10 cellular contexts compared by ENCODE assay signal in genomic region chr6:8481727-8482126, GRCh38. TPM values are rescaled to one million over a fixed set of nuclear protein-coding genes. Genes with fewer than 3 reads are reported as not detected.
A peak's percentile ranks its signal among the peaks of the same experiment; 100 is the strongest.
DNase-seq lines count a peak whose midpoint lies in the region; ATAC-seq and TF ChIP-seq lines count a peak whose summit lies in the region.
"Had no signal": no experiment of that assay in that cellular context is flagged by ENCODE, and none has a peak within 500 bp of the region (broad histone marks: within the 10 kb centered on the region; RNA-seq: fewer than 3 reads in every experiment).

No MANE protein-coding gene starts in this region.

- no peak overlapping the region for H3K9ac ChIP-seq in KMS-11

- no peak overlapping the region for H3K4me2 ChIP-seq in KMS-11

- TF ChIP-seq CTCF in C4-2B (conservative IDR thresholded peaks at IDR 0.05) (peak; percentile 53), KMS-11 (conservative IDR thresholded peaks at IDR 0.05; ENCODE audit: low read depth, low read length) (peak; percentile 73), brain microvascular endothelial cell (IDR thresholded peaks at IDR 0.05; ENCODE audit: low read depth, low read length, missing control alignments) (peak; percentile 50), glutamatergic neuron (IDR thresholded peaks at IDR 0.05; ENCODE audit: partially characterized antibody, unreplicated experiment) (no peak)

- no peaks in the 10 kb centered on the region for H4K20me1 ChIP-seq in KMS-11 (ENCODE audit: insufficient read depth)

- H3K27me3 Mint-ChIP-seq in activated CD4-positive, alpha-beta memory T cell treated with anti-CD3 and anti-CD28 coated beads for 36 hours: peaks cover 6% of the 10 kb centered on the region
- no peaks in the 10 kb centered on the region for H3K27me3 Mint-ChIP-seq in glutamatergic neuron (ENCODE audit: unreplicated experiment)

- CTCF ChIA-PET in activated CD4-positive, alpha-beta memory T cell treated with anti-CD3 and anti-CD28 coated beads for 36 hours (lab: Charles Lee): interaction anchor here (0.9 kb wide), 1 partner anchor 12 kb away, joined by 3 read pairs; no protein-coding TSS in a partner anchor

- DNase-seq in brain microvascular endothelial cell: no peak
- no peak for DNase-seq in activated CD4-positive, alpha-beta memory T cell treated with anti-CD3 and anti-CD28 coated beads for 36 hours
- DNase-seq in glutamatergic neuron: no peak
- DNase-seq in stimulated activated naive CD4-positive, alpha-beta T cell (lab: John Stamatoyannopoulos, UW): no peak
- no peak for DNase-seq in NCI-H2107 treated with DMSO at 0.1 percent for 48 hours (lab: John Stamatoyannopoulos, UW; ENCODE audit: unreplicated experiment)
- DNase-seq: stimulated activated CD4-positive, alpha-beta T cell treated with anti-CD3 and anti-CD28 coated beads, Interleukin-15, amount 100 ng/mL, for 24 hours had no signal

- intact Hi-C loops in activated CD4-positive, alpha-beta memory T cell treated with anti-CD3 and anti-CD28 coated beads for 36 hours (cut with micrococcal nuclease): no loop called here

- H3K4me3 Mint-ChIP-seq in activated CD4-positive, alpha-beta memory T cell treated with anti-CD3 and anti-CD28 coated beads for 36 hours: no peak overlapping the region
- H3K4me3 Mint-ChIP-seq in glutamatergic neuron (ENCODE audit: unreplicated experiment): no peak overlapping the region
- H3K4me3 Mint-ChIP-seq: activated T-helper 17 cell treated with anti-CD3 and anti-CD28 coated beads, Interleukin-2, amount 50 U/mL, for 72 hours had no signal

- H2AFZ ChIP-seq in KMS-11 (ENCODE audit: low read depth): no peak overlapping the region

- H3K4me3 ChIP-seq in KMS-11 (IDR thresholded peaks at IDR 0.05; ENCODE audit: insufficient read depth, low read depth, low read length) (no peak overlapping the region), brain microvascular endothelial cell (ENCODE audit: low read depth, low read length) (no peak overlapping the region)

- in situ Hi-C loops in brain microvascular endothelial cell (cut with HindIII; ENCODE audit: low pct_ligation_motif_present, low sequenced_read_pairs): no loop called here

- H3K27me3 ChIP-seq in KMS-11 (ENCODE audit: insufficient read depth, low read depth) (no peaks in the 10 kb centered on the region), brain microvascular endothelial cell (replicated peaks) (no peaks in the 10 kb centered on the region)

- POLR2A ChIA-PET in activated CD4-positive, alpha-beta memory T cell treated with anti-CD3 and anti-CD28 coated beads for 36 hours (lab: Charles Lee): no interaction called here

- peak; percentile 86 for ATAC-seq in GM19372 (IDR thresholded peaks at IDR 0.05; ENCODE audit: low read depth, unreplicated experiment)
- ATAC-seq: activated T-helper 17 cell treated with anti-CD3 and anti-CD28 coated beads, Interleukin-2, amount 50 U/mL, for 72 hours had no signal

- no peaks in the 10 kb centered on the region for H3K79me2 ChIP-seq in KMS-11 (ENCODE audit: insufficient read depth, low read depth)

- H3K4me1 ChIP-seq in KMS-11 (ENCODE audit: low read depth, poor library complexity, severe bottlenecking): peaks cover 9% of the 10 kb centered on the region

- H3K27ac Mint-ChIP-seq in activated CD4-positive, alpha-beta memory T cell treated with anti-CD3 and anti-CD28 coated beads for 36 hours: no peak overlapping the region
- H3K27ac Mint-ChIP-seq in glutamatergic neuron (ENCODE audit: unreplicated experiment): no peak overlapping the region
- H3K27ac Mint-ChIP-seq: activated T-helper 17 cell treated with anti-CD3 and anti-CD28 coated beads, Interleukin-2, amount 50 U/mL, for 72 hours had no signal

- H3K27ac ChIP-seq in C4-2B (no peak overlapping the region), KMS-11 (no peak overlapping the region), brain microvascular endothelial cell (no peak overlapping the region)

- H3K36me3 ChIP-seq in KMS-11 (ENCODE audit: insufficient read depth) (no peaks in the 10 kb centered on the region), brain microvascular endothelial cell (replicated peaks) (no peaks in the 10 kb centered on the region)

- H3K36me3 Mint-ChIP-seq in activated CD4-positive, alpha-beta memory T cell treated with anti-CD3 and anti-CD28 coated beads for 36 hours: no peaks in the 10 kb centered on the region
- peaks cover 6% of the 10 kb centered on the region for H3K36me3 Mint-ChIP-seq in glutamatergic neuron (ENCODE audit: unreplicated experiment)

- H3K9me3 Mint-ChIP-seq in activated CD4-positive, alpha-beta memory T cell treated with anti-CD3 and anti-CD28 coated beads for 36 hours: peaks cover 2% of the 10 kb centered on the region
- H3K9me3 Mint-ChIP-seq in glutamatergic neuron (ENCODE audit: unreplicated experiment): peaks cover 2% of the 10 kb centered on the region
- H3K9me3 Mint-ChIP-seq: activated T-helper 17 cell treated with anti-CD3 and anti-CD28 coated beads, Interleukin-2, amount 50 U/mL, for 72 hours had no signal

- H3K4me1 Mint-ChIP-seq in activated CD4-positive, alpha-beta memory T cell treated with anti-CD3 and anti-CD28 coated beads for 36 hours (ENCODE audit: low read depth): no peaks in the 10 kb centered on the region
- no peaks in the 10 kb centered on the region for H3K4me1 Mint-ChIP-seq in glutamatergic neuron (ENCODE audit: low read depth, unreplicated experiment)
- H3K4me1 Mint-ChIP-seq: activated T-helper 17 cell treated with anti-CD3 and anti-CD28 coated beads, Interleukin-2, amount 50 U/mL, for 72 hours had no signal

RNA-seq across cellular contexts. Expression of gene SLC35B3, which starts 46.4 kb away (rescaled TPM):
- total RNA-seq in activated CD4-positive, alpha-beta memory T cell treated with anti-CD3 and anti-CD28 coated beads for 36 hours: 1 to 10 TPM; 7.6 to 7.9 TPM
- total RNA-seq in glutamatergic neuron (ENCODE audit: unreplicated experiment): 12.4 TPM
